8 cellular contexts compared by ENCODE assay signal in the genomic region with DNA sequence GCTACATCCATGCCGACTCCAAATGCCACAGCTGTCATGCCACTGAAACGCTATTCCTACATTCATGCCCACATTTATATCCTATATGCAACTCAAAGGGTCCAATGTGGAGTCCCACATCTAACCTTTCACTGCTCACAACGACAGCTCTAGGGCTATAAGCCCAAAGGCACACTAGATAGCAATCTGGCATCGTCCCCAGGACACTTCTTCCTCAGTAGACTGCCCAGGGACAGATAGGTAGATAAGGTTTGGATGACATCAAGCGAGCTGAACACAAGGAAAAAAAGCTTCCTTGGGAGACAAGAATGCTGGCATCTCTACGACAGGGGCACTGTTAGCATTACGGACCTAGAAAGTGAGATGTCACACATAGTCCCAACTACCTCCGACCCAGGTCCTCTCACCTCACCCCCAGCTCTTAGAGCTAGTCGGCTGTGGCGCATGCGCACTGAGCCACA. TPM values are rescaled to one million over a fixed set of nuclear protein-coding genes. Genes with fewer than 3 reads are reported as not detected.
DNase-seq lines count a peak whose midpoint lies in the region; ATAC-seq and TF ChIP-seq lines count a peak whose summit lies in the region.

No MANE protein-coding gene starts in this region.

- POLR2A ChIA-PET in AG04449 (lab: Yijun Ruan, JAX): no interaction called here

- H3K9ac ChIP-seq in iPS-15b (ENCODE audit: low read depth, low read length): no peak overlapping the region

- H3K27ac ChIP-seq in HL-60 (replicated peaks): no peak overlapping the region

- H3K4me3 ChIP-seq in AG04449 (ENCODE audit: low read depth, low read length) (peak overlapping the region; percentile 62), GM12875 (ENCODE audit: low read depth, low read length) (peak overlapping the region; percentile 52), HL-60 (replicated peaks; ENCODE audit: insufficient read depth, low read length) (peak overlapping the region; percentile 35; the same call in 1 of the 2 replicates), iPS-15b (ENCODE audit: low read depth, low read length) (peak overlapping the region; percentile 85)

- CTCF ChIA-PET in AG04449 (lab: Yijun Ruan, JAX): interaction anchor here (1.5 to 2.5 kb wide), 3 partner anchors 10 to 305 kb away, joined by 6 to 21 read pairs (median 8); no protein-coding TSS in a partner anchor

- no peaks in the 10 kb centered on the region for H3K9me3 ChIP-seq in iPS-15b (ENCODE audit: control insufficient read depth, insufficient read depth, low read length)

- H3K4me3 Mint-ChIP-seq in activated naive CD8-positive, alpha-beta T cell treated with anti-CD3 and anti-CD28 coated beads, Interleukin-2, amount 50 U/mL, for 24 hours: peak overlapping the region; percentile 81

- no peak for ATAC-seq in activated naive CD8-positive, alpha-beta T cell treated with anti-CD3 and anti-CD28 coated beads, Interleukin-2, amount 50 U/mL, for 24 hours

- no peaks in the 10 kb centered on the region for H3K36me3 ChIP-seq in iPS-15b (ENCODE audit: control insufficient read depth, insufficient read depth, low read length)

- no peak for TF ChIP-seq CTCF in AG04449 (IDR thresholded peaks at IDR 0.05; ENCODE audit: insufficient read depth, low read length, missing control alignments)
- TF ChIP-seq CTCF in GM12875 (IDR thresholded peaks at IDR 0.05; ENCODE audit: borderline replicate concordance, insufficient read depth, low read depth, low read length): no peak
- no peak for TF ChIP-seq CTCF in HL-60 (IDR thresholded peaks at IDR 0.05; ENCODE audit: insufficient read depth, low read length)

- peaks cover 5% of the 10 kb centered on the region for H3K4me1 Mint-ChIP-seq in activated naive CD8-positive, alpha-beta T cell treated with anti-CD3 and anti-CD28 coated beads, Interleukin-2, amount 50 U/mL, for 24 hours

- H3K4me1 ChIP-seq in iPS-15b (ENCODE audit: control insufficient read depth, insufficient read depth, low read length): peaks cover 4% of the 10 kb centered on the region

- H3K36me3 Mint-ChIP-seq in activated naive CD8-positive, alpha-beta T cell treated with anti-CD3 and anti-CD28 coated beads, Interleukin-2, amount 50 U/mL, for 24 hours (ENCODE audit: low read depth): no peaks in the 10 kb centered on the region

- peaks cover 9% of the 10 kb centered on the region for H3K27me3 Mint-ChIP-seq in activated naive CD8-positive, alpha-beta T cell treated with anti-CD3 and anti-CD28 coated beads, Interleukin-2, amount 50 U/mL, for 24 hours

- no peaks in the 10 kb centered on the region for H3K9me3 Mint-ChIP-seq in activated naive CD8-positive, alpha-beta T cell treated with anti-CD3 and anti-CD28 coated beads, Interleukin-2, amount 50 U/mL, for 24 hours

- no peak overlapping the region for H3K27ac Mint-ChIP-seq in activated naive CD8-positive, alpha-beta T cell treated with anti-CD3 and anti-CD28 coated beads, Interleukin-2, amount 50 U/mL, for 24 hours

- H3K27me3 ChIP-seq in HL-60 (ENCODE audit: insufficient read depth, poor library complexity, severe bottlenecking) (peaks cover 8% of the 10 kb centered on the region), iPS-15b (ENCODE audit: control insufficient read depth, insufficient read depth, low read length) (peaks cover 52% of the 10 kb centered on the region)

- DNase-seq in AG04449 (ENCODE audit: low read depth, low spot score): no peak
- no peak for DNase-seq in HL-60 (ENCODE audit: low read depth in 1 of 2, low spot score in 1 of 2)
- no peak for DNase-seq in activated naive CD8-positive, alpha-beta T cell treated with anti-CD3 and anti-CD28 coated beads, Interleukin-2, amount 50 U/mL, for 24 hours
- peak; percentile 36 for DNase-seq in stimulated activated CD8-positive, alpha-beta memory T cell treated with anti-CD3 and anti-CD28 coated beads, Interleukin-7, amount 100 ng/mL, for 24 hours (ENCODE audit: low read depth)
- DNase-seq in GOT3 (lab: John Stamatoyannopoulos, UW): no peak
- no peak for DNase-seq in occipital lobe (lab: John Stamatoyannopoulos, UW)

RNA-seq across cellular contexts. Expression of a gene that starts 0.7 kb away (rescaled TPM):
- 36.3 TPM for total RNA-seq in occipital lobe

RNA-seq across cellular contexts. Expression of a gene that starts 54.7 kb away (rescaled TPM):
- total RNA-seq in occipital lobe: 9.4 TPM

Comparison
In these comparisons a context has a peak if more than half of its experiments do, and no peak if none do; other contexts are left out.
1. H3K4me3 ChIP-seq: peak in every context shown above with its lines; median percentile 85 in iPS-15b; 62 in AG04449; 52 in GM12875; 35 in HL-60.